Comparison of ENCODE assay signal across 1 cellular context in the genomic region with DNA sequence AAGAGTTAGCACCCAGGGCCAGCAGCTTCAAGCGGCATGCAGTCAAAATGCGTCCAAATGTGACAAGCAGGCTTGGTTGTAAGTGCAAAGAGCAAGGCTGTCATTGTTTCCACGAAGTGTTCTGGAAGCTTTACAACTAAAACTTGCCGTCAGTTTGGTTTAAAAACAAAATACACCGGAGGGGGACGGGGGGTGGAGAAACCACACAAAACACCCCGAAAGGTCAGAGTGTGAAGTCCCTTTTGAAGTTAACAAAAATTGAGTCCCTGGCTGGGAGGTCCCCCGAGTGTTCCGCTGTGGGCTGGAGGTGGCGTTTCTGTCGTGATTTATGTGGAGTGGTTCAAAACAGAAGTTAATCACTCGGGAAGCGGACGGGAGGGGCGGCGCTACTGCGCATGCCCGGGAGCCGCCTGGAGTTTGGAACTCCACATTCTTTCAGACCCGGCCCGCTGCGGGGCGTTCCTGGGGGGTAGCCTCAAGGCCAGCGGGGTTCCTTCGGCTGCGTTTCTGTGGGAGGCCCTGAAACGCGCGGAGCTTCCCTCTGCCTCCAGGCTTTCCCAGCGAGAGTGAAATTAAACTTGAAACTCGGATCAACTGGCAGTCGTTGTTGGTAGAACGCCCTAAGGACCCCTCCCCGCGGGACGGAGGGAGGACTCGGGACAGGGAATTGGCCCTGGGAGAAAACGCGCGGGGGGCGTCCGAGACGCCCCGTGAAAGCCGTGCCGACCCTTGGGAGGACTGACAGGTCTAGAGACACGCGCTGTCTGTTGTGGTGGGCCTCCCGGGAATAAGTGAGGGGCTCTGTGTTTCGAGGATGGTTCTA.
TF ChIP-seq lines count a peak whose summit lies in the region.

No MANE protein-coding gene starts in this region.

TF ChIP-seq in K562, 482 proteins besides CTCF, POLR2A, EP300 and RAD21 (continued from another document and continues in another):
- TF ChIP-seq AFF1 (IDR thresholded peaks at IDR 0.05; ENCODE audit: low read depth in 1 of 2, partially characterized antibody in 2 of 2) (no peak), SAFB (IDR thresholded peaks at IDR 0.05; ENCODE audit: borderline replicate concordance, low read depth, low read length) (peak; percentile 61; the same call in 1 of the 2 replicates), FOXA1 (IDR thresholded peaks at IDR 0.05; ENCODE audit: borderline replicate concordance) (no peak), SRSF1 (IDR thresholded peaks at IDR 0.05; ENCODE audit: low read depth, low read length) (no peak), HNRNPUL1 (IDR thresholded peaks at IDR 0.05; ENCODE audit: low read length) (no peak), TSHZ1 (CRISPR knock-in tag; IDR thresholded peaks at IDR 0.05) (no peak), ZNF668 (CRISPR knock-in tag; IDR thresholded peaks at IDR 0.05) (no peak), GATA2 (CRISPR knock-in tag; IDR thresholded peaks at IDR 0.05) (no peak), MAFK (IDR thresholded peaks at IDR 0.05; ENCODE audit: low read length) (no peak), XRCC3 (IDR thresholded peaks at IDR 0.05) (no peak), CBFA2T3 (IDR thresholded peaks at IDR 0.05) (no peak), ZNF324 (CRISPR knock-in tag; IDR thresholded peaks at IDR 0.05) (no peak), ELF4 (CRISPR knock-in tag; IDR thresholded peaks at IDR 0.05) (0 out of 2 replicates have a peak, but pooled peaks have one; percentile 63), IFI16 (CRISPR knock-in tag; IDR thresholded peaks at IDR 0.05) (no peak), NFATC3 (IDR thresholded peaks at IDR 0.05) (no peak), MTA3 (IDR thresholded peaks at IDR 0.05; ENCODE audit: borderline replicate concordance) (no peak), SETDB1 (IDR thresholded peaks at IDR 0.05; ENCODE audit: low read length) (no peak), PHTF2 (CRISPR knock-in tag; IDR thresholded peaks at IDR 0.05) (no peak), ZBED1 (IDR thresholded peaks at IDR 0.05) (no peak; the same call in 1 of the 2 replicates), E2F1 (CRISPR knock-in tag; IDR thresholded peaks at IDR 0.05) (no peak), NCOA1 (IDR thresholded peaks at IDR 0.05; ENCODE audit: low read depth) (no peak), PML (IDR thresholded peaks at IDR 0.05; ENCODE audit: low read length) (peak; percentile 59; the same call in 1 of the 2 replicates), ZNF174 (CRISPR knock-in tag; IDR thresholded peaks at IDR 0.05) (no peak), ZNF398 (CRISPR knock-in tag; IDR thresholded peaks at IDR 0.05) (no peak), ZNF23 (CRISPR knock-in tag; IDR thresholded peaks at IDR 0.05) (no peak), ZMIZ1 (IDR thresholded peaks at IDR 0.05; ENCODE audit: low read depth in 2 of 2, low read length in 2 of 2) (no peak; a peak in 1 of 4 replicates), ZNF76 (CRISPR knock-in tag; IDR thresholded peaks at IDR 0.05; ENCODE audit: borderline replicate concordance) (no peak)
- TF ChIP-seq, protein P1, sequence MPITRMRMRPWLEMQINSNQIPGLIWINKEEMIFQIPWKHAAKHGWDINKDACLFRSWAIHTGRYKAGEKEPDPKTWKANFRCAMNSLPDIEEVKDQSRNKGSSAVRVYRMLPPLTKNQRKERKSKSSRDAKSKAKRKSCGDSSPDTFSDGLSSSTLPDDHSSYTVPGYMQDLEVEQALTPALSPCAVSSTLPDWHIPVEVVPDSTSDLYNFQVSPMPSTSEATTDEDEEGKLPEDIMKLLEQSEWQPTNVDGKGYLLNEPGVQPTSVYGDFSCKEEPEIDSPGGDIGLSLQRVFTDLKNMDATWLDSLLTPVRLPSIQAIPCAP (CRISPR knock-in tag; IDR thresholded peaks at IDR 0.05; ENCODE audit: borderline replicate concordance) = no peak
- TF ChIP-seq, protein P2, sequence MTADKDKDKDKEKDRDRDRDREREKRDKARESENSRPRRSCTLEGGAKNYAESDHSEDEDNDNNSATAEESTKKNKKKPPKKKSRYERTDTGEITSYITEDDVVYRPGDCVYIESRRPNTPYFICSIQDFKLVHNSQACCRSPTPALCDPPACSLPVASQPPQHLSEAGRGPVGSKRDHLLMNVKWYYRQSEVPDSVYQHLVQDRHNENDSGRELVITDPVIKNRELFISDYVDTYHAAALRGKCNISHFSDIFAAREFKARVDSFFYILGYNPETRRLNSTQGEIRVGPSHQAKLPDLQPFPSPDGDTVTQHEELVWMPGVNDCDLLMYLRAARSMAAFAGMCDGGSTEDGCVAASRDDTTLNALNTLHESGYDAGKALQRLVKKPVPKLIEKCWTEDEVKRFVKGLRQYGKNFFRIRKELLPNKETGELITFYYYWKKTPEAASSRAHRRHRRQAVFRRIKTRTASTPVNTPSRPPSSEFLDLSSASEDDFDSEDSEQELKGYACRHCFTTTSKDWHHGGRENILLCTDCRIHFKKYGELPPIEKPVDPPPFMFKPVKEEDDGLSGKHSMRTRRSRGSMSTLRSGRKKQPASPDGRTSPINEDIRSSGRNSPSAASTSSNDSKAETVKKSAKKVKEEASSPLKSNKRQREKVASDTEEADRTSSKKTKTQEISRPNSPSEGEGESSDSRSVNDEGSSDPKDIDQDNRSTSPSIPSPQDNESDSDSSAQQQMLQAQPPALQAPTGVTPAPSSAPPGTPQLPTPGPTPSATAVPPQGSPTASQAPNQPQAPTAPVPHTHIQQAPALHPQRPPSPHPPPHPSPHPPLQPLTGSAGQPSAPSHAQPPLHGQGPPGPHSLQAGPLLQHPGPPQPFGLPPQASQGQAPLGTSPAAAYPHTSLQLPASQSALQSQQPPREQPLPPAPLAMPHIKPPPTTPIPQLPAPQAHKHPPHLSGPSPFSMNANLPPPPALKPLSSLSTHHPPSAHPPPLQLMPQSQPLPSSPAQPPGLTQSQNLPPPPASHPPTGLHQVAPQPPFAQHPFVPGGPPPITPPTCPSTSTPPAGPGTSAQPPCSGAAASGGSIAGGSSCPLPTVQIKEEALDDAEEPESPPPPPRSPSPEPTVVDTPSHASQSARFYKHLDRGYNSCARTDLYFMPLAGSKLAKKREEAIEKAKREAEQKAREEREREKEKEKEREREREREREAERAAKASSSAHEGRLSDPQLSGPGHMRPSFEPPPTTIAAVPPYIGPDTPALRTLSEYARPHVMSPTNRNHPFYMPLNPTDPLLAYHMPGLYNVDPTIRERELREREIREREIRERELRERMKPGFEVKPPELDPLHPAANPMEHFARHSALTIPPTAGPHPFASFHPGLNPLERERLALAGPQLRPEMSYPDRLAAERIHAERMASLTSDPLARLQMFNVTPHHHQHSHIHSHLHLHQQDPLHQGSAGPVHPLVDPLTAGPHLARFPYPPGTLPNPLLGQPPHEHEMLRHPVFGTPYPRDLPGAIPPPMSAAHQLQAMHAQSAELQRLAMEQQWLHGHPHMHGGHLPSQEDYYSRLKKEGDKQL (CRISPR knock-in tag; IDR thresholded peaks at IDR 0.05; ENCODE audit: borderline replicate concordance) = 0 out of 2 replicates have a peak, but pooled peaks have one; percentile 89
